In genomic region chr4:10196191-10196590, GRCh38 we compare ENCODE assay signal across 26 cellular contexts.
"Had no signal": no experiment of that assay in that cellular context is flagged by ENCODE, and none has a peak within 500 bp of the region (broad histone marks: within the 10 kb centered on the region; RNA-seq: fewer than 3 reads in every experiment).

No MANE protein-coding gene starts in this region.

- H3K27ac ChIP-seq: RWPE1, SJCRH30 had no signal

- H3K27me3 ChIP-seq: SJCRH30 had no signal

- FAIRE-seq: astrocyte had no signal

- H3K36me3 ChIP-seq: SJCRH30 had no signal

- H3K4me3 ChIP-seq: SJCRH30 had no signal

- ATAC-seq: activated CD8-positive, alpha-beta T cell treated with anti-CD3 and anti-CD28 coated beads, Interleukin-2, amount 10 ng/mL, durations not matched to agents 7 days and 5 days; activated naive CD4-positive, alpha-beta T cell treated with anti-CD3 and anti-CD28 coated beads, Interleukin-2, amount 50 U/mL, for 72 hours; activated naive CD8-positive, alpha-beta T cell treated with anti-CD3 and anti-CD28 coated beads, Interleukin-2, amount 50 U/mL, for 24 hours; Panc1; WTC11 had no signal

- H3K9me3 ChIP-seq: SJCRH30 had no signal

- DNase-seq: activated CD4-positive, alpha-beta T cell treated with anti-CD3 and anti-CD28 coated beads for 48 hours; activated CD4-positive, alpha-beta T cell treated with anti-CD3 and anti-CD28 coated beads, Interleukin-2, amount 50 U/mL, for 4 hours; activated CD4-positive, CD25-positive, alpha-beta regulatory T cell treated with anti-CD3 and anti-CD28 coated beads, Interleukin-2, amount 50 U/mL, for 72 hours; activated CD8-positive, alpha-beta memory T cell treated with anti-CD3 and anti-CD28 coated beads, Interleukin-2, amount 50 U/mL, for 48 hours; activated CD8-positive, alpha-beta T cell treated with anti-CD3 and anti-CD28 coated beads, Interleukin-2, amount 10 ng/mL, durations not matched to agents 7 days and 5 days; activated effector memory CD4-positive, alpha-beta T cell treated with Interleukin-2 at 50 U/mL for 16 hours; activated naive CD4-positive, alpha-beta T cell treated with Interleukin-2 at 50 U/mL for 16 hours; activated naive CD8-positive, alpha-beta T cell treated with anti-CD3 and anti-CD28 coated beads, Interleukin-2, amount 50 U/mL, for 24 hours; activated T-cell treated with anti-CD3 and anti-CD28 coated beads, Interleukin-2, amount 50 U/mL, for 1 hour; amniotic stem cell; MV-4-11; NCI-H1105; NCI-H1436; NCI-H1694 treated with DMSO at 0.1 percent for 48 hours; NCI-H2029 treated with DMSO at 0.1 percent for 48 hours; NCI-H345; NCI-H510A; NCI-H526 treated with DMSO at 0.1 percent for 48 hours; NCI-H82; Right ventricle myocardium superior had no signal
